28 cellular contexts compared by ENCODE assay signal in the genomic region with DNA sequence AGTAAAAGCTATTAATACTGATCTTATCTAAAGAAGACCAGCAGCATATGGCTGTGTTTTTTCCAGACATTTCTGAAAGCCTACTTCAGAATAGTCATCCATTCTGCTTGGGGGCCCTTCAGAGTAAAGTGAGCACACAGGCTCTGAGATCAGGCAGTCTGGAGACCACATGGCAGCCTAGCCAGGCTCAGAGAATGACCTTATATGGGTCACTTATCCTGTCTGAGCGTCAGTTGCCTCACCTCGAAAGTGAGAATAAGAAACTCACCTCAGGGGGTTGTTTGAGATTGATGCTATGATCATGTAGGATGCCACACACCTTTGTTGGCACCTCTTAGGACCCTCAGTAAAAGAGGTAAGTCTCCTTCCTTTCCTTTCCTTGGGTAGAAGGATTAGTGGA.
DNase-seq lines count a peak whose midpoint lies in the region; ATAC-seq and TF ChIP-seq lines count a peak whose summit lies in the region.
"Had no signal": no experiment of that assay in that cellular context is flagged by ENCODE, and none has a peak within 500 bp of the region (broad histone marks: within the 10 kb centered on the region; RNA-seq: fewer than 3 reads in every experiment).

No MANE protein-coding gene starts in this region.

- peak; percentile 63 for ATAC-seq in HG03039 (IDR thresholded peaks at IDR 0.05; ENCODE audit: unreplicated experiment)
- ATAC-seq in left colon = no peak
- no peak for ATAC-seq in naive thymus-derived CD8-positive, alpha-beta T cell
- ATAC-seq: body of pancreas, esophagus mucosa, left ventricle myocardium superior, right cardiac atrium had no signal

- no peaks in the 10 kb centered on the region for H3K36me3 Mint-ChIP-seq in naive thymus-derived CD8-positive, alpha-beta T cell
- H3K36me3 Mint-ChIP-seq: immature natural killer cell had no signal

- peak in 1 of 2 experiments; percentile 57; a peak in 1 of 4 replicates for TF ChIP-seq EP300 in SK-N-SH (IDR thresholded peaks at IDR 0.05; ENCODE audit: borderline replicate concordance in 1 of 2, low read depth in 1 of 2, low read length in 1 of 2)

- H3K4me1 Mint-ChIP-seq in naive thymus-derived CD8-positive, alpha-beta T cell = no peaks in the 10 kb centered on the region
- H3K4me1 Mint-ChIP-seq: immature natural killer cell had no signal

- no peaks in the 10 kb centered on the region for H3K79me2 ChIP-seq in SK-N-SH (ENCODE audit: insufficient read depth)
- H3K79me2 ChIP-seq: hepatocyte, parathyroid adenoma had no signal

- no peak overlapping the region for H3K9ac ChIP-seq in SK-N-SH
- H3K9ac ChIP-seq: parathyroid adenoma had no signal

- H3K9me3 Mint-ChIP-seq in naive thymus-derived CD8-positive, alpha-beta T cell = no peaks in the 10 kb centered on the region
- H3K9me3 Mint-ChIP-seq: activated CD4-positive, alpha-beta T cell treated with anti-CD3 and anti-CD28 coated beads, Interleukin-2, amount 10 ng/mL, durations not matched to agents 24 days and 14 days; nephron progenitor cell had no signal

- intact Hi-C loops in left colon (cut with DNase I, micrococcal nuclease) = no loop called here

- H3K27me3 ChIP-seq in SK-N-SH (ENCODE audit: insufficient read depth) = no peaks in the 10 kb centered on the region
- H3K27me3 ChIP-seq: body of pancreas, hepatocyte had no signal

- H3K9me2 ChIP-seq in SK-N-SH = no peaks in the 10 kb centered on the region

- no peak overlapping the region for H3K27ac Mint-ChIP-seq in naive thymus-derived CD8-positive, alpha-beta T cell
- H3K27ac Mint-ChIP-seq: activated CD4-positive, alpha-beta T cell treated with anti-CD3 and anti-CD28 coated beads, Interleukin-2, amount 10 ng/mL, durations not matched to agents 24 days and 14 days; immature natural killer cell; nephron progenitor cell; T-helper 1 cell treated with Interleukin-12 subunit alpha and Interleukin-12 subunit beta and Interleukin-4 antibody, amounts not matched to agents 30 μg/mL and 1 μg/mL, for 36 hours had no signal

- TF ChIP-seq CTCF in SK-N-SH (IDR thresholded peaks at IDR 0.05) = no peak

- no peak overlapping the region for H3K4me2 ChIP-seq in SK-N-SH
- H3K4me2 ChIP-seq: hepatocyte had no signal

- no peaks in the 10 kb centered on the region for H4K20me1 ChIP-seq in SK-N-SH (ENCODE audit: insufficient read depth)

- H3K36me3 ChIP-seq in SK-N-SH (replicated peaks in 1 of 2; ENCODE audit: control insufficient read depth in 1 of 2, insufficient read depth in 2 of 2, low read length in 1 of 2) = no peaks in the 10 kb centered on the region

- POLR2A ChIA-PET in SK-N-SH (lab: Yijun Ruan, JAX) = no interaction called here
- POLR2A ChIA-PET in naive thymus-derived CD8-positive, alpha-beta T cell (lab: Charles Lee) = no interaction called here

- no peak; the same call in 1 of the 2 replicates for TF ChIP-seq RAD21 in SK-N-SH (IDR thresholded peaks at IDR 0.05; ENCODE audit: low read length)

- 8% methylated on average over 2 of the region's 2 CpGs for WGBS in SK-N-SH (ENCODE audit: low lambda C conversion rate)

- CTCF ChIA-PET in SK-N-SH (lab: Yijun Ruan, JAX) = no interaction called here

- H3K9me3 ChIP-seq in SK-N-SH = no peaks in the 10 kb centered on the region
- H3K9me3 ChIP-seq: body of pancreas had no signal

- H3K4me3 ChIP-seq in SK-N-SH (ENCODE audit: low read depth in 2 of 2, low read length in 1 of 2) = no peak overlapping the region
- H3K4me3 ChIP-seq: body of pancreas, hepatocyte had no signal

- peaks cover 0 to 9% of the 10 kb centered on the region in 2 experiments; a peak in 2 of 4 replicates for H3K4me1 ChIP-seq in SK-N-SH (ENCODE audit: control insufficient read depth in 1 of 2, insufficient read depth in 2 of 2, low read depth in 1 of 2, low read length in 1 of 2)
- H3K4me1 ChIP-seq: body of pancreas, parathyroid adenoma had no signal

- no peaks in the 10 kb centered on the region for H3F3A ChIP-seq in SK-N-SH (replicated peaks; ENCODE audit: insufficient read depth)

- DNase-seq in stimulated activated CD4-positive, alpha-beta T cell treated with anti-CD3 and anti-CD28 coated beads, Interleukin-1b, Interleukin-23, amount 100 ng/mL, for 48 hours = peak; percentile 2
- no peak for DNase-seq in stimulated activated CD4-positive, alpha-beta T cell treated with anti-CD3 and anti-CD28 coated beads, Interleukin-12 subunit alpha, Interleukin-12 subunit beta, amount 100 ng/mL, for 4 hours
- DNase-seq in SK-N-SH (peak; percentile 38), left colon (no peak), activated gamma-delta T cell (lab: John Stamatoyannopoulos, UW) (no peak)
- DNase-seq in activated CD4-positive, alpha-beta T cell treated with anti-CD3 and anti-CD28 coated beads, Interleukin-2, amount 50 U/mL, for 1 hour = no peak
- DNase-seq in naive thymus-derived CD8-positive, alpha-beta T cell = no peak
- DNase-seq: activated CD4-positive, alpha-beta T cell treated with anti-CD3 and anti-CD28 coated beads, Interleukin-2, amount 10 ng/mL, durations not matched to agents 24 days and 14 days; activated CD8-positive, alpha-beta memory T cell treated with anti-CD3 and anti-CD28 coated beads, Interleukin-2, amount 50 U/mL, for 4 hours; activated effector memory CD4-positive, alpha-beta T cell treated with anti-CD3 and anti-CD28 coated beads, Interleukin-2, amount 50 U/mL, for 16 hours; body of pancreas; COR-L47; DMS79 treated with DMSO at 0.1 percent for 48 hours; effector CD8-positive, alpha-beta T cell; GOT3; immature natural killer cell; Karpas-422; left ventricle myocardium superior; midbrain; NCI-H187; nephron progenitor cell; right cardiac atrium; SHP77 treated with DMSO at 0.1 percent for 48 hours had no signal

- no peak overlapping the region for H2AFZ ChIP-seq in SK-N-SH (ENCODE audit: low read depth)
- H2AFZ ChIP-seq: hepatocyte, parathyroid adenoma had no signal

- no peak overlapping the region for H3K4me3 Mint-ChIP-seq in naive thymus-derived CD8-positive, alpha-beta T cell
- H3K4me3 Mint-ChIP-seq: activated CD4-positive, alpha-beta T cell treated with anti-CD3 and anti-CD28 coated beads, Interleukin-2, amount 10 ng/mL, durations not matched to agents 24 days and 14 days; immature natural killer cell; nephron progenitor cell; T-helper 1 cell treated with Interleukin-12 subunit alpha and Interleukin-12 subunit beta and Interleukin-4 antibody, amounts not matched to agents 30 μg/mL and 1 μg/mL, for 36 hours had no signal

- H3K27ac ChIP-seq in SK-N-SH (ENCODE audit: low read depth in 2 of 2, low read length in 1 of 2) = peak overlapping the region in 1 of 2 experiments; percentile 67; a peak in 2 of 4 replicates
- H3K27ac ChIP-seq: body of pancreas, hepatocyte, parathyroid adenoma had no signal

- peaks cover 4 to 15% (median 10%) of the 10 kb centered on the region in 5 donors for H3K27me3 Mint-ChIP-seq in naive thymus-derived CD8-positive, alpha-beta T cell

TF ChIP-seq in SK-N-SH, 30 proteins besides CTCF, POLR2A, EP300 and RAD21:
- TF ChIP-seq EZH2phosphoT487 (IDR thresholded peaks at IDR 0.05; ENCODE audit: borderline replicate concordance, low read depth) = no peak
- peak; percentile 19; the same call in 1 of the 2 replicates for TF ChIP-seq RCOR1 (IDR thresholded peaks at IDR 0.05; ENCODE audit: low read length)
- TF ChIP-seq GATA2 (CRISPR knock-in tag; IDR thresholded peaks at IDR 0.05) = no peak
- TF ChIP-seq, protein P1, sequence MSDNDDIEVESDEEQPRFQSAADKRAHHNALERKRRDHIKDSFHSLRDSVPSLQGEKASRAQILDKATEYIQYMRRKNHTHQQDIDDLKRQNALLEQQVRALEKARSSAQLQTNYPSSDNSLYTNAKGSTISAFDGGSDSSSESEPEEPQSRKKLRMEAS (IDR thresholded peaks at IDR 0.05; ENCODE audit: low read depth) = no peak
- no peak for TF ChIP-seq SMC3 (IDR thresholded peaks at IDR 0.05; ENCODE audit: low read depth, low read length)
- no peak for TF ChIP-seq FOXM1 (IDR thresholded peaks at IDR 0.05; ENCODE audit: low read depth)
- no peak for TF ChIP-seq USF2 (IDR thresholded peaks at IDR 0.05; ENCODE audit: borderline replicate concordance, low read depth, low read length)
- TF ChIP-seq ELF1 (IDR thresholded peaks at IDR 0.05) = no peak

Comparison
In these comparisons a context has a peak if more than half of its experiments do, and no peak if none do; other contexts are left out.
1. DNase-seq: peak in stimulated activated CD4-positive, alpha-beta T cell treated with anti-CD3 and anti-CD28 coated beads, Interleukin-1b, Interleukin-23, amount 100 ng/mL, for 48 hours (single experiment) and SK-N-SH (single experiment); none in stimulated activated CD4-positive, alpha-beta T cell treated with anti-CD3 and anti-CD28 coated beads, Interleukin-12 subunit alpha, Interleukin-12 subunit beta, amount 100 ng/mL, for 4 hours (single experiment), left colon (0 of 2), activated gamma-delta T cell (single experiment), activated CD4-positive, alpha-beta T cell treated with anti-CD3 and anti-CD28 coated beads, Interleukin-2, amount 50 U/mL, for 1 hour (single experiment) and naive thymus-derived CD8-positive, alpha-beta T cell (0 of 10).